Comparison of ENCODE assay signal across 25 cellular contexts in the genomic region with DNA sequence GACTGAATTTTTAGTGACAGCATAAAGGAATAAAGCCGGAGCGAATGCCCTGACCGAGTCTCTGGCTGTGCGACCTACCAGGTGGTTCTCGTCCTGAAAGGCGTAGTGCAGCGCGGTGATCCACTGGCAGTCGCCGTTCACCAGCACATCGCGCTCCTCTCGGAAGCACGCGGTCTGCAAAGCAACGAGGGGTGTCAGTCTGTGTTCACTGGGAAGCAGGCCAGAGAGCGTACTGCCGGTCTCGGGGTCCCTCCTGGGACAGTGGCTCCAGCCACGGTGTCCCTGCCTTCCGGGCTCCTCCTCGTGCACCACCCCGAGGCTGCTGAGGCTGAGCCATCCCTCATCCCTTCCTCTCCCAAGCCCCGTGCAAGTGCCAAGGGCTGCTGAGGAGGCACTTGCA. TPM values are rescaled to one million over a fixed set of nuclear protein-coding genes. Genes with fewer than 3 reads are reported as not detected.
DNase-seq lines count a peak whose midpoint lies in the region; ATAC-seq and TF ChIP-seq lines count a peak whose summit lies in the region.
"Had no signal": no experiment of that assay in that cellular context is flagged by ENCODE, and none has a peak within 500 bp of the region (broad histone marks: within the 10 kb centered on the region; RNA-seq: fewer than 3 reads in every experiment).

No MANE protein-coding gene starts in this region.

- H2BK15ac ChIP-seq in neuronal stem cell (ENCODE audit: low read length) = no peak overlapping the region

- no peaks in the 10 kb centered on the region for H3K27me3 ChIP-seq in H7 (ENCODE audit: control insufficient read depth, insufficient read depth, low read length)
- H3K27me3 ChIP-seq in RWPE2 (ENCODE audit: insufficient read depth, poor library complexity, severe bottlenecking) = no peaks in the 10 kb centered on the region
- H3K27me3 ChIP-seq in dorsolateral prefrontal cortex = no peaks in the 10 kb centered on the region
- no peaks in the 10 kb centered on the region for H3K27me3 ChIP-seq in neuronal stem cell (ENCODE audit: control insufficient read depth in 3 of 3, insufficient read depth in 3 of 3, low read depth in 1 of 3, low read length in 3 of 3)

- H3K18ac ChIP-seq in neuronal stem cell (ENCODE audit: low read length) = no peak overlapping the region

- no peaks in the 10 kb centered on the region for H3K9me3 Mint-ChIP-seq in mesothelial cell of epicardium

- H2BK12ac ChIP-seq in neuronal stem cell (ENCODE audit: low read length) = no peak overlapping the region

- H3K4me3 ChIP-seq in H7 (ENCODE audit: insufficient read depth, low read depth, low read length) = no peak overlapping the region
- no peak overlapping the region for H3K4me3 ChIP-seq in RWPE2 (ENCODE audit: severe bottlenecking)
- no peak overlapping the region for H3K4me3 ChIP-seq in dorsolateral prefrontal cortex
- no peak overlapping the region for H3K4me3 ChIP-seq in neuronal stem cell (ENCODE audit: low read length in 2 of 2)
- H3K4me3 ChIP-seq: A549, GM12878, HAP-1 had no signal

- no peak overlapping the region for H2BK5ac ChIP-seq in neuronal stem cell (ENCODE audit: low read length)

- peak; percentile 33 for DNase-seq in H7
- peak; percentile 65 for DNase-seq in RWPE2 (ENCODE audit: low spot score)
- DNase-seq in dorsolateral prefrontal cortex = peak in 1 of 10 donors; percentile 22
- no peak for DNase-seq in neuronal stem cell (ENCODE audit: low spot score)
- no peak for DNase-seq in mesothelial cell of epicardium (ENCODE audit: low spot score in 2 of 2, unreplicated experiment in 2 of 2)
- DNase-seq in RKO (ENCODE audit: low spot score) = no peak
- DNase-seq in SKM-1 (lab: John Stamatoyannopoulos, UW; ENCODE audit: unreplicated experiment) = no peak
- DNase-seq: C1 segment of cervical spinal cord; CD4-positive, alpha-beta memory T cell; COR-L47; EL; GDM1; IMR-90; KG1; MM.1S; NCI-H2029; NCI-H446; NCI-H524 treated with DMSO at 0.1 percent for 48 hours; NCI-H774; PC-3; SHP77 treated with DMSO at 0.1 percent for 48 hours had no signal

- peak overlapping the region; percentile 21 for H3K23ac ChIP-seq in neuronal stem cell (ENCODE audit: low read depth, low read length, poor library complexity)

- peaks cover 26% of the 10 kb centered on the region for H3K36me3 Mint-ChIP-seq in mesothelial cell of epicardium

- H3K36me3 ChIP-seq in H7 (replicated peaks; ENCODE audit: control insufficient read depth, insufficient read depth, low read length) (peaks cover 10% of the 10 kb centered on the region), RWPE2 (ENCODE audit: low read depth) (peaks cover 73% of the 10 kb centered on the region), neuronal stem cell (replicated peaks in 1 of 2; ENCODE audit: control insufficient read depth in 2 of 2, insufficient read depth in 2 of 2, low read length in 2 of 2) (peaks cover 15 to 84% of the 10 kb centered on the region in 2 donors)

- no peak overlapping the region for H2AK5ac ChIP-seq in neuronal stem cell (ENCODE audit: low read depth, low read length)

- intact Hi-C loops in dorsolateral prefrontal cortex (cut with DNase I) = no loop called here

- no peak overlapping the region for H3K4ac ChIP-seq in neuronal stem cell (ENCODE audit: low read length)

- H3K4me2 ChIP-seq in neuronal stem cell (ENCODE audit: insufficient read depth, low read length, poor library complexity, severe bottlenecking) = no peak overlapping the region
- H3K4me2 ChIP-seq: A549 had no signal

- H3K27ac ChIP-seq in RWPE2 (ENCODE audit: poor library complexity, severe bottlenecking) = no peak overlapping the region
- H3K27ac ChIP-seq in dorsolateral prefrontal cortex = peak overlapping the region in 52 of 59 donors; percentile 14 to 99 (median 66)
- no peak overlapping the region for H3K27ac ChIP-seq in neuronal stem cell (replicated peaks; ENCODE audit: low read length)
- H3K27ac ChIP-seq: A549 had no signal

- H4K8ac ChIP-seq in neuronal stem cell (ENCODE audit: low read depth, low read length) = no peak overlapping the region

- no peaks in the 10 kb centered on the region for H3K27me3 Mint-ChIP-seq in mesothelial cell of epicardium (ENCODE audit: low read depth)
- H3K27me3 Mint-ChIP-seq: CD4-positive, alpha-beta memory T cell had no signal

- no peak overlapping the region for H3K14ac ChIP-seq in neuronal stem cell (ENCODE audit: low read length)

- H3K9me3 ChIP-seq in RWPE2 (ENCODE audit: severe bottlenecking) (no peaks in the 10 kb centered on the region), neuronal stem cell (replicated peaks in 1 of 2; ENCODE audit: control insufficient read depth in 2 of 2, insufficient read depth in 1 of 2, low read depth in 1 of 2, low read length in 2 of 2) (peaks cover 0 to 1% of the 10 kb centered on the region in 2 donors)
- H3K9me3 ChIP-seq: A549, HAP-1 had no signal

- H3K9ac ChIP-seq in neuronal stem cell (ENCODE audit: low read depth, low read length, poor library complexity) = no peak overlapping the region

- no peak overlapping the region for H3K27ac Mint-ChIP-seq in mesothelial cell of epicardium
- H3K27ac Mint-ChIP-seq: CD4-positive, alpha-beta memory T cell had no signal

- no peak overlapping the region for H2BK120ac ChIP-seq in neuronal stem cell (ENCODE audit: low read depth, low read length)

- no CpG with 5 or more reads among the region's 24 CpGs for WGBS in neuronal stem cell (ENCODE audit: extremely low coverage in 2 of 2, insufficient read length in 2 of 2, insufficient replicate concordance in 1 of 2), 2 donors

- H3K4me3 Mint-ChIP-seq in mesothelial cell of epicardium = no peak overlapping the region
- H3K4me3 Mint-ChIP-seq: CD4-positive, alpha-beta memory T cell had no signal

- ATAC-seq in RWPE2 (ENCODE audit: low read depth) (no peak), GM19463 (IDR thresholded peaks at IDR 0.05; ENCODE audit: unreplicated experiment) (no peak)
- ATAC-seq: A549, GM12878, PC-3 had no signal

- H3K4me1 Mint-ChIP-seq in mesothelial cell of epicardium = no peaks in the 10 kb centered on the region

- H3K79me1 ChIP-seq in neuronal stem cell (ENCODE audit: low read depth, low read length) = peaks cover 13% of the 10 kb centered on the region

- H2AFZ ChIP-seq in neuronal stem cell (ENCODE audit: low read length) = no peak overlapping the region

- no peak for TF ChIP-seq CTCF in RWPE2 (IDR thresholded peaks at IDR 0.05; ENCODE audit: poor library complexity, severe bottlenecking)
- TF ChIP-seq CTCF in dorsolateral prefrontal cortex (IDR thresholded peaks at IDR 0.05 in 54 of 56, conservative IDR thresholded peaks at IDR 0.05 in 2 of 56; ENCODE audit: low read depth in 1 of 56, partially characterized antibody in 56 of 56) = no peak
- no peak for TF ChIP-seq CTCF in mesothelial cell of epicardium (IDR thresholded peaks at IDR 0.05; ENCODE audit: unreplicated experiment)

- H3K4me1 ChIP-seq in RWPE2 (ENCODE audit: insufficient read depth, poor library complexity, severe bottlenecking) (no peaks in the 10 kb centered on the region), neuronal stem cell (ENCODE audit: control insufficient read depth in 2 of 2, insufficient read depth in 1 of 2, low read depth in 1 of 2, low read length in 2 of 2) (peaks cover 0 to 2% of the 10 kb centered on the region in 2 donors)
- H3K4me1 ChIP-seq: A549, HAP-1 had no signal

- no peak overlapping the region for H4K91ac ChIP-seq in neuronal stem cell (ENCODE audit: low read depth, low read length, poor library complexity)

RNA-seq across cellular contexts. Expression of a gene that starts 53.5 kb away (rescaled TPM):
- total RNA-seq in H7 (2014; rRNA removed; shearing (Covaris generic)) = 56.1 and 59.8 TPM in 2 replicates
- total RNA-seq in dorsolateral prefrontal cortex = 100 to 1,000 TPM; 112 to 178 (median 140) TPM
- polyA plus RNA-seq in neuronal stem cell (2013, experiment 1 of 2) = 44.7 TPM
- polyA plus RNA-seq in neuronal stem cell (2013, experiment 2 of 2) = 45.1 TPM
- 92.9 to 103 TPM (median 99.4 TPM) in 3 replicates for total RNA-seq in mesothelial cell of epicardium

Comparison
In these comparisons a context has a peak if more than half of its experiments do, and no peak if none do; other contexts are left out.
1. DNase-seq: peak in H7 (single experiment) and RWPE2 (single experiment); none in neuronal stem cell (single experiment), mesothelial cell of epicardium (0 of 2), RKO (single experiment) and SKM-1 (single experiment).
2. H3K27ac ChIP-seq: peak in dorsolateral prefrontal cortex (52 of 59); none in RWPE2 (single experiment) and neuronal stem cell (single experiment).